In genomic region chr17:35094902-35095301, GRCh38 we compare ENCODE assay signal across 11 cellular contexts. TPM values are rescaled to one million over a fixed set of nuclear protein-coding genes. Genes with fewer than 3 reads are reported as not detected.
DNase-seq lines count a peak whose midpoint lies in the region; ATAC-seq and TF ChIP-seq lines count a peak whose summit lies in the region.
"Had no signal": no experiment of that assay in that cellular context is flagged by ENCODE, and none has a peak within 500 bp of the region (broad histone marks: within the 10 kb centered on the region; RNA-seq: fewer than 3 reads in every experiment).

No MANE protein-coding gene starts in this region.

- H3K27me3 Mint-ChIP-seq in activated T-cell treated with anti-CD3 and anti-CD28 coated beads, Interleukin-2, amount 50 U/mL, for 72 hours (ENCODE audit: low read depth), result no peaks in the 10 kb centered on the region
- no peaks in the 10 kb centered on the region for H3K27me3 Mint-ChIP-seq in endodermal cell (ENCODE audit: insufficient read depth)
- H3K27me3 Mint-ChIP-seq in activated CD4-positive, alpha-beta memory T cell treated with anti-CD3 and anti-CD28 coated beads, Interleukin-2, amount 10 ng/mL, durations not matched to agents 7 days and 5 days, result no peaks in the 10 kb centered on the region
- no peaks in the 10 kb centered on the region for H3K27me3 Mint-ChIP-seq in CD8-positive, alpha-beta T cell (ENCODE audit: low read depth)

- POLR2A ChIA-PET in activated CD4-positive, alpha-beta memory T cell treated with anti-CD3 and anti-CD28 coated beads, Interleukin-2, amount 10 ng/mL, durations not matched to agents 7 days and 5 days (lab: Charles Lee), result interaction anchor here (0.6 to 0.9 kb wide), 2 partner anchors 20 to 96 kb away, joined by 3 read pairs; no protein-coding TSS in a partner anchor
- POLR2A ChIA-PET in CD8-positive, alpha-beta T cell (lab: Charles Lee), result interaction anchor here (0.7 kb wide), 1 partner anchor 43 kb away, joined by 3 read pairs; no protein-coding TSS in a partner anchor

- H3K27ac ChIP-seq in endodermal cell (ENCODE audit: low read depth, low read length), result no peak overlapping the region
- no peak overlapping the region for H3K27ac ChIP-seq in tibial nerve
- no peak overlapping the region for H3K27ac ChIP-seq in CD8-positive, alpha-beta T cell (ENCODE audit: low read depth, low read length)
- H3K27ac ChIP-seq: upper lobe of right lung had no signal

- peaks cover 4% of the 10 kb centered on the region in 2 donors for H3K36me3 Mint-ChIP-seq in activated T-cell treated with anti-CD3 and anti-CD28 coated beads, Interleukin-2, amount 50 U/mL, for 72 hours (ENCODE audit: insufficient read depth in 2 of 2)
- peaks cover 12% of the 10 kb centered on the region for H3K36me3 Mint-ChIP-seq in endodermal cell (ENCODE audit: low read depth)
- H3K36me3 Mint-ChIP-seq in activated CD4-positive, alpha-beta memory T cell treated with anti-CD3 and anti-CD28 coated beads, Interleukin-2, amount 10 ng/mL, durations not matched to agents 7 days and 5 days (ENCODE audit: low read depth), result peaks cover 13% of the 10 kb centered on the region
- H3K36me3 Mint-ChIP-seq in CD8-positive, alpha-beta T cell, result peaks cover 15% of the 10 kb centered on the region

- H3K27me3 ChIP-seq in endodermal cell (ENCODE audit: control insufficient read depth, insufficient read depth, low read length, poor library complexity, severe bottlenecking), result no peaks in the 10 kb centered on the region
- no peaks in the 10 kb centered on the region for H3K27me3 ChIP-seq in tibial nerve
- no peaks in the 10 kb centered on the region for H3K27me3 ChIP-seq in CD8-positive, alpha-beta T cell (ENCODE audit: insufficient read depth, low read length)
- H3K27me3 ChIP-seq: BE2C, upper lobe of right lung had no signal

- H3K27ac Mint-ChIP-seq in activated T-cell treated with anti-CD3 and anti-CD28 coated beads, Interleukin-2, amount 50 U/mL, for 72 hours, result no peak overlapping the region
- H3K27ac Mint-ChIP-seq in endodermal cell, result peak overlapping the region; percentile 5
- no peak overlapping the region for H3K27ac Mint-ChIP-seq in activated CD4-positive, alpha-beta memory T cell treated with anti-CD3 and anti-CD28 coated beads, Interleukin-2, amount 10 ng/mL, durations not matched to agents 7 days and 5 days
- no peak overlapping the region for H3K27ac Mint-ChIP-seq in CD8-positive, alpha-beta T cell

- no peak for TF ChIP-seq EP300 in tibial nerve (IDR thresholded peaks at IDR 0.05)

- H3K9me3 ChIP-seq in endodermal cell (ENCODE audit: control insufficient read depth, low read length), result no peaks in the 10 kb centered on the region
- no peaks in the 10 kb centered on the region for H3K9me3 ChIP-seq in tibial nerve
- H3K9me3 ChIP-seq in CD8-positive, alpha-beta T cell (ENCODE audit: low read length), result no peaks in the 10 kb centered on the region
- H3K9me3 ChIP-seq: BE2C, upper lobe of right lung had no signal

- H3K4me3 ChIP-seq in endodermal cell (ENCODE audit: low read length), result no peak overlapping the region
- no peak overlapping the region for H3K4me3 ChIP-seq in tibial nerve
- no peak overlapping the region for H3K4me3 ChIP-seq in CD8-positive, alpha-beta T cell (ENCODE audit: low read depth, low read length)
- H3K4me3 ChIP-seq: upper lobe of right lung had no signal

- H3K4me1 ChIP-seq in endodermal cell (ENCODE audit: control insufficient read depth, insufficient read depth, low read length), result no peaks in the 10 kb centered on the region
- peaks cover 0 to 1% (median 0%) of the 10 kb centered on the region in 4 donors for H3K4me1 ChIP-seq in tibial nerve
- H3K4me1 ChIP-seq in CD8-positive, alpha-beta T cell (ENCODE audit: insufficient read depth, low read length), result peaks cover 4% of the 10 kb centered on the region
- H3K4me1 ChIP-seq: BE2C, upper lobe of right lung had no signal

- H3K36me3 ChIP-seq in endodermal cell (ENCODE audit: control insufficient read depth, insufficient read depth, low read length) (peaks cover 15% of the 10 kb centered on the region), tibial nerve (peaks cover 0 to 24% (median 0%) of the 10 kb centered on the region in 3 donors)
- H3K36me3 ChIP-seq in CD8-positive, alpha-beta T cell (ENCODE audit: insufficient read depth, low read length), result no peaks in the 10 kb centered on the region
- H3K36me3 ChIP-seq: BE2C had no signal

- intact Hi-C loops in CD8-positive, alpha-beta T cell (cut with DNase I, micrococcal nuclease), result no loop called here

- CTCF ChIA-PET in activated CD4-positive, alpha-beta memory T cell treated with anti-CD3 and anti-CD28 coated beads, Interleukin-2, amount 10 ng/mL, durations not matched to agents 7 days and 5 days (lab: Charles Lee), result interaction anchor here (2.7 kb wide), 1 partner anchor 96 kb away, joined by 7 read pairs; no protein-coding TSS in a partner anchor
- CTCF ChIA-PET in CD8-positive, alpha-beta T cell (lab: Charles Lee), result interaction anchor here (0.6 to 2.0 kb wide), 6 partner anchors 9 to 687 kb away, joined by 3 to 7 read pairs (median 3); no protein-coding TSS in a partner anchor

- peak; percentile 36 to 71 for ATAC-seq in activated T-cell treated with anti-CD3 and anti-CD28 coated beads, Interleukin-2, amount 50 U/mL, for 72 hours (replicated peaks in 1 of 2)
- ATAC-seq in CD8-positive, alpha-beta T cell, result no peak
- ATAC-seq: upper lobe of right lung had no signal

- DNase-seq in activated T-cell treated with anti-CD3 and anti-CD28 coated beads, Interleukin-2, amount 50 U/mL, for 72 hours, result no peak
- no peak for DNase-seq in activated T-cell treated with anti-CD3 and anti-CD28 coated beads, Interleukin-2, amount 50 U/mL, for 1 hour
- DNase-seq in MV-4-11 (lab: John Stamatoyannopoulos, UW) (peak; percentile 59), endodermal cell (no peak), non-pigmented ciliary epithelial cell (ENCODE audit: low read depth) (peak; percentile 72), tibial nerve (ENCODE audit: low spot score in 2 of 2) (no peak)
- no peak for DNase-seq in activated CD4-positive, alpha-beta memory T cell treated with anti-CD3 and anti-CD28 coated beads, Interleukin-2, amount 10 ng/mL, durations not matched to agents 7 days and 5 days
- DNase-seq in CD8-positive, alpha-beta T cell, result no peak
- DNase-seq: BE2C, T-helper 1 cell, upper lobe of right lung had no signal

- TF ChIP-seq POLR2A in tibial nerve (IDR thresholded peaks at IDR 0.05), result no peak

- H3K9me3 Mint-ChIP-seq in activated T-cell treated with anti-CD3 and anti-CD28 coated beads, Interleukin-2, amount 50 U/mL, for 72 hours, result no peaks in the 10 kb centered on the region
- no peaks in the 10 kb centered on the region for H3K9me3 Mint-ChIP-seq in endodermal cell
- no peaks in the 10 kb centered on the region for H3K9me3 Mint-ChIP-seq in activated CD4-positive, alpha-beta memory T cell treated with anti-CD3 and anti-CD28 coated beads, Interleukin-2, amount 10 ng/mL, durations not matched to agents 7 days and 5 days
- no peaks in the 10 kb centered on the region for H3K9me3 Mint-ChIP-seq in CD8-positive, alpha-beta T cell

- 92 to 94% methylated on average over 2 of the region's 2 CpGs for WGBS in endodermal cell (ENCODE audit: insufficient coverage in 1 of 2, insufficient read length in 1 of 2), 2 experiments
- WGBS in tibial nerve, 2 donors, result 59 to 74% methylated on average over 2 of the region's 2 CpGs

- TF ChIP-seq CTCF in endodermal cell (conservative IDR thresholded peaks at IDR 0.05) (no peak), tibial nerve (IDR thresholded peaks at IDR 0.05) (no peak)
- no peak for TF ChIP-seq CTCF in CD8-positive, alpha-beta T cell (IDR thresholded peaks at IDR 0.05)

- no peak overlapping the region for H3K9ac ChIP-seq in endodermal cell (ENCODE audit: extremely low read depth, low read length, poor library complexity, severe bottlenecking)

- peaks cover 20% of the 10 kb centered on the region for H3K4me1 Mint-ChIP-seq in activated T-cell treated with anti-CD3 and anti-CD28 coated beads, Interleukin-2, amount 50 U/mL, for 72 hours (ENCODE audit: low read depth)
- peaks cover under 1% of the 10 kb centered on the region for H3K4me1 Mint-ChIP-seq in endodermal cell
- H3K4me1 Mint-ChIP-seq in activated CD4-positive, alpha-beta memory T cell treated with anti-CD3 and anti-CD28 coated beads, Interleukin-2, amount 10 ng/mL, durations not matched to agents 7 days and 5 days, result peaks cover 17% of the 10 kb centered on the region
- peaks cover 9% of the 10 kb centered on the region for H3K4me1 Mint-ChIP-seq in CD8-positive, alpha-beta T cell (ENCODE audit: low read depth)

- H3K4me3 Mint-ChIP-seq in activated T-cell treated with anti-CD3 and anti-CD28 coated beads, Interleukin-2, amount 50 U/mL, for 72 hours, result no peak overlapping the region
- H3K4me3 Mint-ChIP-seq in endodermal cell, result no peak overlapping the region
- H3K4me3 Mint-ChIP-seq in activated CD4-positive, alpha-beta memory T cell treated with anti-CD3 and anti-CD28 coated beads, Interleukin-2, amount 10 ng/mL, durations not matched to agents 7 days and 5 days, result no peak overlapping the region
- H3K4me3 Mint-ChIP-seq in CD8-positive, alpha-beta T cell, result no peak overlapping the region

RNA-seq across cellular contexts. Expression of gene RAD51D, which starts 24.8 kb away (rescaled TPM):
- 10 to 100 TPM; 35.3 to 44.5 TPM for total RNA-seq in activated T-cell treated with anti-CD3 and anti-CD28 coated beads, Interleukin-2, amount 50 U/mL, for 72 hours
- 10 to 100 TPM; 24.8 to 26.0 TPM for total RNA-seq in endodermal cell
- polyA plus RNA-seq in endodermal cell (2013, experiment 1 of 2), result 9.2 TPM
- polyA plus RNA-seq in endodermal cell (2013, experiment 2 of 2), result 9.5 TPM
- 10 to 100 TPM; 25.6 to 25.9 TPM for total RNA-seq in activated CD4-positive, alpha-beta memory T cell treated with anti-CD3 and anti-CD28 coated beads, Interleukin-2, amount 10 ng/mL, durations not matched to agents 7 days and 5 days
- total RNA-seq in tibial nerve, result 10 to 100 TPM in 2 of 4 donors, 1 to 10 TPM in 2; 7.5 to 19.8 (median 11.9) TPM
- 1 to 10 TPM; 6.9 to 8.7 TPM for total RNA-seq in CD8-positive, alpha-beta T cell

RNA-seq across cellular contexts. Expression of gene FNDC8, which starts 26.5 kb away (rescaled TPM):
- total RNA-seq in activated T-cell treated with anti-CD3 and anti-CD28 coated beads, Interleukin-2, amount 50 U/mL, for 72 hours, result not detected
- total RNA-seq in endodermal cell (not detected), tibial nerve (not detected)
- polyA plus RNA-seq in endodermal cell (2013, experiment 1 of 2), result not detected
- not detected for polyA plus RNA-seq in endodermal cell (2013, experiment 2 of 2)
- total RNA-seq in activated CD4-positive, alpha-beta memory T cell treated with anti-CD3 and anti-CD28 coated beads, Interleukin-2, amount 10 ng/mL, durations not matched to agents 7 days and 5 days, result not detected
- not detected for total RNA-seq in CD8-positive, alpha-beta T cell
- total RNA-seq: upper lobe of right lung had no signal

RNA-seq across cellular contexts. Expression of gene RFFL, which starts 31.4 kb away (rescaled TPM):
- total RNA-seq in activated T-cell treated with anti-CD3 and anti-CD28 coated beads, Interleukin-2, amount 50 U/mL, for 72 hours, result 10 to 100 TPM; 47.7 to 50.0 TPM
- total RNA-seq in endodermal cell (10 to 100 TPM; 33.8 to 56.6 TPM), tibial nerve (10 to 100 TPM; 10.8 to 41.3 (median 17.2) TPM)
- polyA plus RNA-seq in endodermal cell (2013, experiment 1 of 2), result 15.5 TPM
- 18.5 TPM for polyA plus RNA-seq in endodermal cell (2013, experiment 2 of 2)
- total RNA-seq in activated CD4-positive, alpha-beta memory T cell treated with anti-CD3 and anti-CD28 coated beads, Interleukin-2, amount 10 ng/mL, durations not matched to agents 7 days and 5 days, result 10 to 100 TPM; 47.3 to 53.9 TPM
- 10 to 100 TPM; 55.2 to 64.4 TPM for total RNA-seq in CD8-positive, alpha-beta T cell

RNA-seq across cellular contexts. Expression of gene NLE1, which starts 47.2 kb away (rescaled TPM):
- 10 to 100 TPM; 24.3 to 31.4 TPM for total RNA-seq in activated T-cell treated with anti-CD3 and anti-CD28 coated beads, Interleukin-2, amount 50 U/mL, for 72 hours
- total RNA-seq in endodermal cell (10 to 100 TPM; 20.7 to 26.9 TPM), tibial nerve (10 to 100 TPM; 10.4 to 32.1 (median 17.1) TPM)
- polyA plus RNA-seq in endodermal cell (2013, experiment 1 of 2), result 18.1 TPM
- 15.7 TPM for polyA plus RNA-seq in endodermal cell (2013, experiment 2 of 2)
- 10 to 100 TPM; 13.4 to 14.0 TPM for total RNA-seq in activated CD4-positive, alpha-beta memory T cell treated with anti-CD3 and anti-CD28 coated beads, Interleukin-2, amount 10 ng/mL, durations not matched to agents 7 days and 5 days
- 10 to 100 TPM in 1 of 2 experiments, 1 to 10 TPM in 1; 9.4 to 11.3 TPM for total RNA-seq in CD8-positive, alpha-beta T cell

RNA-seq across cellular contexts. Expression of gene UNC45B, which starts 52.7 kb away (rescaled TPM):
- under 1 TPM; 0.05 to 0.07 TPM for total RNA-seq in activated T-cell treated with anti-CD3 and anti-CD28 coated beads, Interleukin-2, amount 50 U/mL, for 72 hours
- not detected for total RNA-seq in endodermal cell
- not detected for polyA plus RNA-seq in endodermal cell (2013, experiment 1 of 2)
- polyA plus RNA-seq in endodermal cell (2013, experiment 2 of 2), result not detected
- total RNA-seq in activated CD4-positive, alpha-beta memory T cell treated with anti-CD3 and anti-CD28 coated beads, Interleukin-2, amount 10 ng/mL, durations not matched to agents 7 days and 5 days, result under 1 TPM; 0.18 to 0.25 TPM
- not detected for total RNA-seq in tibial nerve
- total RNA-seq in CD8-positive, alpha-beta T cell, result under 1 TPM; 0.19 to 0.38 TPM

Comparison
In these comparisons a context has a peak if more than half of its experiments do, and no peak if none do; other contexts are left out.
1. DNase-seq: peak in MV-4-11 (single experiment) and non-pigmented ciliary epithelial cell (single experiment); none in activated T-cell treated with anti-CD3 and anti-CD28 coated beads, Interleukin-2, amount 50 U/mL, for 72 hours (0 of 2), activated T-cell treated with anti-CD3 and anti-CD28 coated beads, Interleukin-2, amount 50 U/mL, for 1 hour (single experiment), endodermal cell (single experiment), activated CD4-positive, alpha-beta memory T cell treated with anti-CD3 and anti-CD28 coated beads, Interleukin-2, amount 10 ng/mL, durations not matched to agents 7 days and 5 days (single experiment), tibial nerve (0 of 2) and CD8-positive, alpha-beta T cell (0 of 7).